In the genomic region with DNA sequence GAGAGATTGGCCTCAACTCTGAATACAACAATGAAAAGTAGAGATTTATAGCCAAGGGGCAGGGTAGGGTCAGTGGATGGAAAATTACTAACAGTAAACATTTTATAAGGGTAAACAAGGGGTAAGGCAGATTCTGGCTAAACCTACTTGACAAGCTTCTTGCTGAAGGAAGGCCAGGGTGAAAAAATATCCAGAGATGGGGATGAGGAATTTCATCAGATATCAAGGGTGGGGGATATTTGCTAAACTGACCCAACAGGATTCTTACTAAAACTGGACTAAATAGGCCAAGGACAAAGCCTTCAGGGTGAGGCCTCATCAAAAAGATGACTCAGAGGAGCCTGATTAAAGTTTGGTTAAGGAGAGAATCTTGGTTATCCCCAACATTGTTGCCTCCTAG, we compare ENCODE assay signal across 2 cellular contexts.
TF ChIP-seq lines count a peak whose summit lies in the region.

No MANE protein-coding gene starts in this region.

TF ChIP-seq in HepG2, 621 proteins besides CTCF, POLR2A, EP300 and RAD21:
- TF ChIP-seq ZNF768 (CRISPR knock-in tag; IDR thresholded peaks at IDR 0.05) (peak; percentile 22; the same call in 1 of the 2 replicates), ZNF569 (CRISPR knock-in tag; IDR thresholded peaks at IDR 0.05; ENCODE audit: borderline replicate concordance) (no peak)

TF ChIP-seq in endothelial cell of umbilical vein, 7 proteins besides CTCF, POLR2A, EP300 and RAD21:
- TF ChIP-seq POLR2AphosphoS5 (IDR thresholded peaks at IDR 0.05; ENCODE audit: insufficient read depth, low read depth, low read length) (no peak), FOS (IDR thresholded peaks at IDR 0.05; ENCODE audit: borderline replicate concordance, insufficient read depth, low read length) (no peak), JUN (IDR thresholded peaks at IDR 0.05; ENCODE audit: borderline replicate concordance, insufficient read depth, insufficient read length, low read depth) (no peak), EZH2 (IDR thresholded peaks at IDR 0.05; ENCODE audit: borderline replicate concordance, low read depth, low read length, severe bottlenecking) (no peak), GATA2 (IDR thresholded peaks at IDR 0.05; ENCODE audit: insufficient read depth, insufficient read length, low read depth, low read length) (no peak), MYC (IDR thresholded peaks at IDR 0.05; ENCODE audit: low read depth, low read length) (no peak)
- TF ChIP-seq, protein P1, sequence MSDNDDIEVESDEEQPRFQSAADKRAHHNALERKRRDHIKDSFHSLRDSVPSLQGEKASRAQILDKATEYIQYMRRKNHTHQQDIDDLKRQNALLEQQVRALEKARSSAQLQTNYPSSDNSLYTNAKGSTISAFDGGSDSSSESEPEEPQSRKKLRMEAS (IDR thresholded peaks at IDR 0.05; ENCODE audit: insufficient read depth, insufficient read length) = no peak
